Comparison of ENCODE assay signal across 8 cellular contexts in the genomic region with DNA sequence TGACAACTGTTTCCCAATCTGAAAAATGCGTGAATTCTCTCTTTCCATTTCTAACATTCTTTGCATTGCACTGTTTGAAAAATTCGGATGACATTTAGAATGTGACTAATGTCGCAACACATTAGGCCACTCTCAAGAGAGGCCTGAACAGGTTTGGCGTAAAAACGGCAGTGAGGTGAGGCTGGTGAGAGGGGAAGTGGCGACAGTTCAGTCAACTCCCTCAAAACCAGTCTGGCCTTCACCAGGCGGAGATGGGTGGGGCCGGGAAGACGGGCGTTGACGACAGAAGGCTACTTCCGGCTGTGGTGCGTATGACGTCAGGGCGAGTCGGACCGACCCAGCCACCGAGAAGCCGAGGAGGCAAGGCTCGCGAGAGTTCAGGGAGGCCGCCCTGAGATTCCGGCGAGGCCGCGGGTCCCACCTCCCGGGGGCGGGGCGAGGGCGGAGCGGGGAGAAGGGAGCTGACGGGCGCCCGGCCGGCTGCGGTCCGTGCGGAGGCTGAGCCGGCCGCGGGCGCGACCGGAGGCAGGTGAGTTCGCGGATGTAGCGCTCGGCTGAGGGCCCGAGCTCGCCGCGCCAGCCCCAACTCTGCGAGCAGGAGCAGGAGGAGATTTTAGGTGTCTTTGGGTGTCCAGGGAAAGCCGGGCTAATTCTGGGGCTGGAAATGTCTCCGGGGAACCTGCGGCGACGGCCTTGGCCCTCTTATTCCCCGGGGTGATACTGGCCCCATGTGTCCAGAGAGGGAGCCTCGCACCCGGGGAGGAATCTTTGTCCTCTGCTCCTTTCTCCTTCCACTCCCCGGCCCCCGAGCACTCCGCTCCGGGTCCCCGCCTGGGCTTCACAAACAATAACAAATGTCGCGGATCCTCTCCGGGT. TPM values are rescaled to one million over a fixed set of nuclear protein-coding genes. Genes with fewer than 3 reads are reported as not detected.
DNase-seq lines count a peak whose midpoint lies in the region; TF ChIP-seq lines count a peak whose summit lies in the region.

Gene STK38L (plus strand): TSS at position 483 of the 876 bp plus-strand sequence. CDS start 53,435 bp downstream, outside the sequence.

- no peak within 1 kb of the TSS for H2BK120ac ChIP-seq in neuronal stem cell (ENCODE audit: low read depth, low read length)

- no peak within 1 kb of the TSS for H4K91ac ChIP-seq in neuronal stem cell (ENCODE audit: low read depth, low read length, poor library complexity)

- no peaks in the 10 kb centered on the region for H3K9me2 ChIP-seq in MM.1S (replicated peaks; ENCODE audit: insufficient read depth, low read length)

- H2BK5ac ChIP-seq in neuronal stem cell (ENCODE audit: low read length): no peak within 1 kb of the TSS

- peaks cover 30% of the 10 kb centered on the region for H3K4me1 ChIP-seq in MM.1S (ENCODE audit: low read length)
- peaks cover 19% of the 10 kb centered on the region for H3K4me1 ChIP-seq in SJSA1 (replicated peaks)
- H3K4me1 ChIP-seq in neuronal stem cell (ENCODE audit: control insufficient read depth in 2 of 2, insufficient read depth in 1 of 2, low read depth in 1 of 2, low read length in 2 of 2): peaks cover 3 to 11% of the 10 kb centered on the region in 2 donors

- WGBS in neuronal stem cell (ENCODE audit: extremely low coverage in 2 of 2, insufficient read length in 2 of 2, insufficient replicate concordance in 1 of 2), 2 donors: no CpG with 5 or more reads among the region's 69 CpGs

- H3K9ac ChIP-seq in MM.1S (ENCODE audit: low read length) (peak within 1 kb of the TSS; percentile 96), neuronal stem cell (ENCODE audit: low read depth, low read length, poor library complexity) (peak within 1 kb of the TSS; percentile 79)

- H2BK12ac ChIP-seq in neuronal stem cell (ENCODE audit: low read length): no peak within 1 kb of the TSS

- H3K14ac ChIP-seq in neuronal stem cell (ENCODE audit: low read length): no peak within 1 kb of the TSS

- H3K36me3 ChIP-seq in MM.1S (replicated peaks; ENCODE audit: insufficient read depth, low read length) (no peaks in the 10 kb centered on the region), SJSA1 (no peaks in the 10 kb centered on the region), neuronal stem cell (replicated peaks in 1 of 2; ENCODE audit: control insufficient read depth in 2 of 2, insufficient read depth in 2 of 2, low read length in 2 of 2) (no peaks in the 10 kb centered on the region)

- no peak within 1 kb of the TSS for H2AK5ac ChIP-seq in neuronal stem cell (ENCODE audit: low read depth, low read length)

- H3K27ac ChIP-seq in MM.1S (ENCODE audit: low read length): peak within 1 kb of the TSS; percentile 68
- H3K27ac ChIP-seq in SJSA1: peak within 1 kb of the TSS; percentile 37
- peak within 1 kb of the TSS; percentile 62 for H3K27ac ChIP-seq in neuronal stem cell (replicated peaks; ENCODE audit: low read length)

- H3K79me1 ChIP-seq in neuronal stem cell (ENCODE audit: low read depth, low read length): no peaks in the 10 kb centered on the region

- H2BK15ac ChIP-seq in neuronal stem cell (ENCODE audit: low read length): no peak within 1 kb of the TSS

- H3K79me2 ChIP-seq in MM.1S (ENCODE audit: low read length): peaks cover 49% of the 10 kb centered on the region

- peak within 1 kb of the TSS; percentile 83 for H4K8ac ChIP-seq in neuronal stem cell (ENCODE audit: low read depth, low read length)

- no peak within 1 kb of the TSS for H3K4ac ChIP-seq in neuronal stem cell (ENCODE audit: low read length)

- peaks cover 14% of the 10 kb centered on the region for H3F3A ChIP-seq in MM.1S (ENCODE audit: insufficient read depth, low read length)

- peak within 1 kb of the TSS; percentile 82 for H3K4me2 ChIP-seq in MM.1S (ENCODE audit: low read depth, low read length)
- H3K4me2 ChIP-seq in neuronal stem cell (ENCODE audit: insufficient read depth, low read length, poor library complexity, severe bottlenecking): peak within 1 kb of the TSS; percentile 56

- H3K4me3 ChIP-seq in MM.1S (ENCODE audit: low read length) (peak within 1 kb of the TSS; percentile 93), SJSA1 (peak within 1 kb of the TSS; percentile 59), neuronal stem cell (ENCODE audit: low read length in 2 of 2) (peak within 1 kb of the TSS; percentile 70 to 95)

- DNase-seq in GM03348 (ENCODE audit: low spot score): peak; percentile 96
- DNase-seq in HCEC 1CT: peak; percentile 97
- peak; percentile 98 for DNase-seq in MM.1S
- DNase-seq in SJSA1 (ENCODE audit: low read depth in 1 of 2, low spot score in 2 of 2): peak; percentile 90 to 97
- DNase-seq in activated naive CD4-positive, alpha-beta T cell treated with Interleukin-2 at 50 U/mL for 16 hours: peak; percentile 97
- DNase-seq in foreskin melanocyte: peak; percentile 89
- peak; percentile 87 for DNase-seq in neuronal stem cell (ENCODE audit: low spot score)

- peak within 1 kb of the TSS; percentile 94 for H3K18ac ChIP-seq in neuronal stem cell (ENCODE audit: low read length)

- no peaks in the 10 kb centered on the region for H3K27me3 ChIP-seq in MM.1S (replicated peaks; ENCODE audit: insufficient read depth, low read length)
- H3K27me3 ChIP-seq in SJSA1 (replicated peaks): no peaks in the 10 kb centered on the region
- peaks cover 0 to 2% (median 0%) of the 10 kb centered on the region in 3 experiments for H3K27me3 ChIP-seq in neuronal stem cell (ENCODE audit: control insufficient read depth in 3 of 3, insufficient read depth in 3 of 3, low read depth in 1 of 3, low read length in 3 of 3)

- H3K9me3 ChIP-seq in MM.1S (replicated peaks; ENCODE audit: insufficient read depth, low read length) (no peaks in the 10 kb centered on the region), SJSA1 (replicated peaks) (peaks cover 3% of the 10 kb centered on the region; the same call in 1 of the 2 replicates), neuronal stem cell (replicated peaks in 1 of 2; ENCODE audit: control insufficient read depth in 2 of 2, insufficient read depth in 1 of 2, low read depth in 1 of 2, low read length in 2 of 2) (no peaks in the 10 kb centered on the region)

- H3K23ac ChIP-seq in neuronal stem cell (ENCODE audit: low read depth, low read length, poor library complexity): peak within 1 kb of the TSS; percentile 58

- no peaks in the 10 kb centered on the region for H4K20me1 ChIP-seq in MM.1S (ENCODE audit: insufficient read depth, low read length)

- TF ChIP-seq CTCF in MM.1S (IDR thresholded peaks at IDR 0.05; ENCODE audit: low read length): peak; percentile 35
- no peak for TF ChIP-seq CTCF in subcutaneous adipose tissue (IDR thresholded peaks at IDR 0.05; ENCODE audit: low read depth)

- H2AFZ ChIP-seq in MM.1S (ENCODE audit: low read length): peak within 1 kb of the TSS; percentile 76
- H2AFZ ChIP-seq in neuronal stem cell (ENCODE audit: low read length): peak within 1 kb of the TSS; percentile 90

RNA-seq across cellular contexts. Expression of gene STK38L, which starts in this region (rescaled TPM):
- total RNA-seq in SJSA1 (2014; rRNA removed; shearing (Covaris generic)): 39.4 and 46.4 TPM in 2 replicates
- 20.8 TPM for polyA plus RNA-seq in neuronal stem cell (2013, experiment 1 of 2)
- polyA plus RNA-seq in neuronal stem cell (2013, experiment 2 of 2): 23.7 TPM
- total RNA-seq in subcutaneous adipose tissue: 10 to 100 TPM; 30.1 to 75.7 (median 51.6) TPM

Comparison
In these comparisons a context has a peak if more than half of its experiments do, and no peak if none do; other contexts are left out.
1. Peak in every context shown above with its lines: DNase-seq, H3K4me3 ChIP-seq and H3K27ac ChIP-seq.